4 cellular contexts compared by ENCODE assay signal in the genomic region with DNA sequence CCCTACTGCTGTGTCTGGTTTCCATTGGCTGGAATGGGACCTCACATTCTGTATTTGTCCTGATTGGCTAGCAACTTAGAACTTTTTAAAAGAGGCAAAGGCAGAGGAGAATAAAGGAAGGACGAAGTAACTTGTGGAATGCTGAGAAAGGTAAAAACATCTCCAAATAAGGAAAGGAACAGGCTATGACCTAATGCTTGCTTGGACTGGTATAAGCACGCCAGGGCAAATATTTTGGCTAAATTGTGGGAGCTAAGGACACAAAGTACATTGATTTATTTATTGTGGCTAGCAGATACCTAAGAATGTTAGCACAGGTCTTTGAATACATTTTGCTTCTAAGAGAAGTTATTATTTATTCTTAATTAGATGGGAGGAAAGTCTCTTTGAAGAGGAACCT. TPM values are rescaled to one million over a fixed set of nuclear protein-coding genes. Genes with fewer than 3 reads are reported as not detected.
"Had no signal": no experiment of that assay in that cellular context is flagged by ENCODE, and none has a peak within 500 bp of the region (broad histone marks: within the 10 kb centered on the region; RNA-seq: fewer than 3 reads in every experiment).

No MANE protein-coding gene starts in this region.

RNA-seq across cellular contexts. Expression of a gene that starts 56.7 kb away (rescaled TPM):
- total RNA-seq: HepG2, HT-29, K562 had no signal
- polyA plus RNA-seq: HepG2, IgD-negative memory B cell had no signal
